Comparison of ENCODE assay signal across 8 cellular contexts in genomic region chr20:51750037-51750769, GRCh38. TPM values are rescaled to one million over a fixed set of nuclear protein-coding genes. Genes with fewer than 3 reads are reported as not detected.
DNase-seq lines count a peak whose midpoint lies in the region; ATAC-seq and TF ChIP-seq lines count a peak whose summit lies in the region.

No MANE protein-coding gene starts in this region.

- H3K27ac Mint-ChIP-seq in brain: peak overlapping the region in 4 of 5 experiments; percentile 19 to 88 (median 86)

- peaks cover 52% of the 10 kb centered on the region for H3K4me1 Mint-ChIP-seq in brain

- TF ChIP-seq CTCF in brain (conservative IDR thresholded peaks at IDR 0.05): no peak

- peak overlapping the region in 3 of 5 experiments; percentile 12 to 47 (median 14) for H3K4me3 Mint-ChIP-seq in brain

- H3K9me3 Mint-ChIP-seq in brain: peaks cover 0 to 5% (median 0%) of the 10 kb centered on the region in 5 experiments

- H3K36me3 Mint-ChIP-seq in brain: peaks cover 36% of the 10 kb centered on the region

- peak; percentile 92 for DNase-seq in NCI-H2029 (lab: John Stamatoyannopoulos, UW)
- peak; percentile 97 for DNase-seq in kidney glomerular epithelial cell (lab: John Stamatoyannopoulos, UW)
- peak; percentile 7 to 27 (median 14) for DNase-seq in stimulated activated CD4-positive, alpha-beta T cell treated with anti-CD3 and anti-CD28 coated beads, TNF-alpha, amount 100 ng/mL, for 24 hours (ENCODE audit: low read depth in 3 of 3)

- no peaks in the 10 kb centered on the region for H3K27me3 Mint-ChIP-seq in brain

- ATAC-seq in GM18511 (IDR thresholded peaks at IDR 0.05; ENCODE audit: unreplicated experiment) (peak; percentile 58), HG02840 (IDR thresholded peaks at IDR 0.05; ENCODE audit: low FRiP score, unreplicated experiment) (no peak), HG03159 (IDR thresholded peaks at IDR 0.05; ENCODE audit: unreplicated experiment) (no peak), HG02938 (IDR thresholded peaks at IDR 0.05; ENCODE audit: unreplicated experiment) (no peak)

RNA-seq across cellular contexts. Expression of gene ATP9A, which starts 18.0 kb away (rescaled TPM):
- polyA plus RNA-seq in brain (ENCODE audit: insufficient read depth, low read depth, low replicate concordance): 71.9 TPM

RNA-seq across cellular contexts. Expression of gene SALL4, which starts 52.1 kb away (rescaled TPM):
- polyA plus RNA-seq in brain (ENCODE audit: insufficient read depth, low read depth, low replicate concordance): not detected

Comparison
In these comparisons a context has a peak if more than half of its experiments do, and no peak if none do; other contexts are left out.
1. DNase-seq: peak in every context shown above with its lines; median percentile 97 in kidney glomerular epithelial cell; 92 in NCI-H2029; 14 in stimulated activated CD4-positive, alpha-beta T cell treated with anti-CD3 and anti-CD28 coated beads, TNF-alpha, amount 100 ng/mL, for 24 hours.